14 cellular contexts compared by ENCODE assay signal in the genomic region with DNA sequence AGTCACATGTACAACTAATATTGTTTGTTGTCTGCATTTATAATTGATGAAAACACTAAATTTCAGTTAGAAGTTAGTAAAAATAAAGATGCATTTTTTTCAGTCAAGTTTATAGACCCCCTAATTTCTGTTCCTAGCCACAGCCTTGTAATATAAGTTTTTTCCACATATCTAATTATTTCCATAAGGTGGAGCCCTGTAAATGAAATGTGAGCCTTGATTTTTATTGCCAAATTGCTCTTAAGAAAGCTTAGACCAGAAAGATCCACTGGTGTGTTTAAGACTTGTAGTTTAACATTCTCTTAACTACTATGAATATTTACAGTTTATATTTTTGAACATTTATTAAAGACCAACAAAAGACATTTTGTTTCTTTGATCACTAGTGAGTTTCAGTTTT.
DNase-seq lines count a peak whose midpoint lies in the region; ATAC-seq, FAIRE-seq and TF ChIP-seq lines count a peak whose summit lies in the region.
"Had no signal": no experiment of that assay in that cellular context is flagged by ENCODE, and none has a peak within 500 bp of the region (broad histone marks: within the 10 kb centered on the region; RNA-seq: fewer than 3 reads in every experiment).

No MANE protein-coding gene starts in this region.

- no peaks in the 10 kb centered on the region for H3F3A ChIP-seq in GM23248 (ENCODE audit: insufficient read depth)
- H3F3A ChIP-seq in SK-N-SH (replicated peaks; ENCODE audit: insufficient read depth) = peaks cover 4% of the 10 kb centered on the region

- H3K4me1 ChIP-seq in GM23248 (ENCODE audit: insufficient read depth) (peaks cover 13% of the 10 kb centered on the region), SK-N-SH (ENCODE audit: control insufficient read depth in 1 of 2, insufficient read depth in 2 of 2, low read depth in 1 of 2, low read length in 1 of 2) (peaks cover 6 to 12% of the 10 kb centered on the region in 2 experiments; a peak in 3 of 4 replicates)
- H3K4me1 ChIP-seq: BLaER1 had no signal

- H3K27ac ChIP-seq in GM23248 = no peak overlapping the region
- H3K27ac ChIP-seq in SK-N-SH (ENCODE audit: low read depth in 2 of 2, low read length in 1 of 2) = no peak overlapping the region
- no peak overlapping the region for H3K27ac ChIP-seq in CD4-positive, alpha-beta T cell (ENCODE audit: low read depth, low read length)
- H3K27ac ChIP-seq: BLaER1 had no signal

- H2AFZ ChIP-seq in GM23248 (no peak overlapping the region), SK-N-SH (ENCODE audit: low read depth) (no peak overlapping the region)

- POLR2A ChIA-PET in SK-N-SH (lab: Yijun Ruan, JAX) = no interaction called here
- POLR2A ChIA-PET in CD4-positive, alpha-beta T cell (lab: Charles Lee) = no interaction called here

- H3K9me3 ChIP-seq in GM23248 (ENCODE audit: low read depth) = no peaks in the 10 kb centered on the region
- H3K9me3 ChIP-seq in SK-N-SH = no peaks in the 10 kb centered on the region
- H3K9me3 ChIP-seq in CD4-positive, alpha-beta T cell (ENCODE audit: control insufficient read depth, low read length) = no peaks in the 10 kb centered on the region

- intact Hi-C loops in CD4-positive, alpha-beta T cell (cut with DNase I, micrococcal nuclease) = no loop called here

- H3K27me3 ChIP-seq in GM23248 (replicated peaks; ENCODE audit: insufficient read depth) (no peaks in the 10 kb centered on the region), SK-N-SH (ENCODE audit: insufficient read depth) (no peaks in the 10 kb centered on the region)
- no peaks in the 10 kb centered on the region for H3K27me3 ChIP-seq in CD4-positive, alpha-beta T cell (ENCODE audit: control insufficient read depth, insufficient read depth, low read length)
- H3K27me3 ChIP-seq: BLaER1 had no signal

- in situ Hi-C loops in GM23248 (cut with MboI) = no loop called here

- DNase-seq in GM23248 (peak; percentile 27), LNCaP clone FGC (ENCODE audit: low read depth) (no peak), SK-N-SH (no peak), frontal cortex (ENCODE audit: low spot score in 2 of 2) (no peak), NCI-H187 treated with DMSO at 0.1 percent for 48 hours (lab: John Stamatoyannopoulos, UW) (no peak)
- DNase-seq in CD4-positive, alpha-beta T cell = no peak
- DNase-seq: DMS153, H7, IMR-90, NCI-H526 had no signal

- TF ChIP-seq RAD21 in SK-N-SH (IDR thresholded peaks at IDR 0.05; ENCODE audit: low read length) = no peak

- no peak for TF ChIP-seq EP300 in SK-N-SH (IDR thresholded peaks at IDR 0.05; ENCODE audit: borderline replicate concordance in 1 of 2, low read depth in 1 of 2, low read length in 1 of 2)

- TF ChIP-seq CTCF in LNCaP clone FGC (IDR thresholded peaks at IDR 0.05; ENCODE audit: control insufficient read depth, extremely low read depth, insufficient read depth) = 0 out of 2 replicates have a peak, but pooled peaks have one; percentile 9
- 0 out of 2 replicates have a peak, but pooled peaks have one; percentile 7 for TF ChIP-seq CTCF in SK-N-SH (IDR thresholded peaks at IDR 0.05)
- no peak for TF ChIP-seq CTCF in CD4-positive, alpha-beta T cell (IDR thresholded peaks at IDR 0.05)

- no peak overlapping the region for H3K27ac Mint-ChIP-seq in CD4-positive, alpha-beta T cell
- H3K27ac Mint-ChIP-seq: T-helper 1 cell treated with Interleukin-12 subunit alpha and Interleukin-12 subunit beta and Interleukin-4 antibody, amounts not matched to agents 30 μg/mL and 1 μg/mL, for 36 hours had no signal

- H3K9ac ChIP-seq in GM23248 (no peak overlapping the region), SK-N-SH (no peak overlapping the region)
- H3K9ac ChIP-seq: BLaER1 had no signal

- peaks cover 2% of the 10 kb centered on the region for H3K9me3 Mint-ChIP-seq in CD4-positive, alpha-beta T cell

- H3K36me3 ChIP-seq in GM23248 (ENCODE audit: low read depth) = no peaks in the 10 kb centered on the region
- peaks cover 0 to 4% of the 10 kb centered on the region in 2 experiments for H3K36me3 ChIP-seq in SK-N-SH (replicated peaks in 1 of 2; ENCODE audit: control insufficient read depth in 1 of 2, insufficient read depth in 2 of 2, low read length in 1 of 2)
- H3K36me3 ChIP-seq: BLaER1 had no signal

- peaks cover 8% of the 10 kb centered on the region for H3K36me3 Mint-ChIP-seq in CD4-positive, alpha-beta T cell (ENCODE audit: low read depth)

- H3K9me2 ChIP-seq in GM23248 (ENCODE audit: insufficient read depth) (no peaks in the 10 kb centered on the region), SK-N-SH (no peaks in the 10 kb centered on the region)

- peaks cover 100% of the 10 kb centered on the region for H3K79me2 ChIP-seq in GM23248 (ENCODE audit: insufficient read depth)
- H3K79me2 ChIP-seq in SK-N-SH (ENCODE audit: insufficient read depth) = peaks cover 65% of the 10 kb centered on the region

- H3K4me3 Mint-ChIP-seq in CD4-positive, alpha-beta T cell = no peak overlapping the region
- H3K4me3 Mint-ChIP-seq: T-helper 1 cell treated with Interleukin-12 subunit alpha and Interleukin-12 subunit beta and Interleukin-4 antibody, amounts not matched to agents 30 μg/mL and 1 μg/mL, for 36 hours had no signal

- no peak for ATAC-seq in HG03159 (IDR thresholded peaks at IDR 0.05; ENCODE audit: unreplicated experiment)
- ATAC-seq in CD4-positive, alpha-beta T cell (ENCODE audit: poor library complexity) = no peak
- no peak for ATAC-seq in HG02588 (IDR thresholded peaks at IDR 0.05; ENCODE audit: unreplicated experiment)

- H3K4me3 ChIP-seq in GM23248 (no peak overlapping the region), LNCaP clone FGC (ENCODE audit: low read depth, low read length) (no peak overlapping the region), SK-N-SH (ENCODE audit: low read depth in 2 of 2, low read length in 1 of 2) (no peak overlapping the region)
- H3K4me3 ChIP-seq: BLaER1 had no signal

- H4K20me1 ChIP-seq in GM23248 (ENCODE audit: insufficient read depth) (no peaks in the 10 kb centered on the region), SK-N-SH (ENCODE audit: insufficient read depth) (no peaks in the 10 kb centered on the region)
- H4K20me1 ChIP-seq: BLaER1 had no signal

- FAIRE-seq in frontal cortex (lab: Jason Lieb, UNC) = peak; percentile 49

- CTCF ChIA-PET in SK-N-SH (lab: Yijun Ruan, JAX) = interaction anchor here (1.4 kb wide), 1 partner anchor 289 kb away, joined by 3 read pairs; no protein-coding TSS in a partner anchor
- CTCF ChIA-PET in CD4-positive, alpha-beta T cell (lab: Charles Lee) = no interaction called here

- peaks cover 35% of the 10 kb centered on the region for H3K4me1 Mint-ChIP-seq in CD4-positive, alpha-beta T cell (ENCODE audit: low read depth)

- H3K27me3 Mint-ChIP-seq in CD4-positive, alpha-beta T cell = no peaks in the 10 kb centered on the region

- H3K4me2 ChIP-seq in GM23248 (ENCODE audit: unreplicated experiment) = no peak overlapping the region
- H3K4me2 ChIP-seq in SK-N-SH = no peak overlapping the region
- H3K4me2 ChIP-seq: BLaER1 had no signal

TF ChIP-seq in SK-N-SH, 30 proteins besides CTCF, POLR2A, EP300 and RAD21:
- TF ChIP-seq TEAD4 (IDR thresholded peaks at IDR 0.05; ENCODE audit: borderline replicate concordance, insufficient read depth) (no peak), SMC3 (IDR thresholded peaks at IDR 0.05; ENCODE audit: low read depth, low read length) (no peak), TAF1 (IDR thresholded peaks at IDR 0.05; ENCODE audit: borderline replicate concordance, low read depth, low read length) (no peak), FOXJ3 (CRISPR knock-in tag; IDR thresholded peaks at IDR 0.05) (no peak), ZBTB33 (IDR thresholded peaks at IDR 0.05; ENCODE audit: borderline replicate concordance, low read depth) (no peak), TCF12 (IDR thresholded peaks at IDR 0.05) (0 out of 2 replicates have a peak, but pooled peaks have one; percentile 7)
- TF ChIP-seq, protein P1, sequence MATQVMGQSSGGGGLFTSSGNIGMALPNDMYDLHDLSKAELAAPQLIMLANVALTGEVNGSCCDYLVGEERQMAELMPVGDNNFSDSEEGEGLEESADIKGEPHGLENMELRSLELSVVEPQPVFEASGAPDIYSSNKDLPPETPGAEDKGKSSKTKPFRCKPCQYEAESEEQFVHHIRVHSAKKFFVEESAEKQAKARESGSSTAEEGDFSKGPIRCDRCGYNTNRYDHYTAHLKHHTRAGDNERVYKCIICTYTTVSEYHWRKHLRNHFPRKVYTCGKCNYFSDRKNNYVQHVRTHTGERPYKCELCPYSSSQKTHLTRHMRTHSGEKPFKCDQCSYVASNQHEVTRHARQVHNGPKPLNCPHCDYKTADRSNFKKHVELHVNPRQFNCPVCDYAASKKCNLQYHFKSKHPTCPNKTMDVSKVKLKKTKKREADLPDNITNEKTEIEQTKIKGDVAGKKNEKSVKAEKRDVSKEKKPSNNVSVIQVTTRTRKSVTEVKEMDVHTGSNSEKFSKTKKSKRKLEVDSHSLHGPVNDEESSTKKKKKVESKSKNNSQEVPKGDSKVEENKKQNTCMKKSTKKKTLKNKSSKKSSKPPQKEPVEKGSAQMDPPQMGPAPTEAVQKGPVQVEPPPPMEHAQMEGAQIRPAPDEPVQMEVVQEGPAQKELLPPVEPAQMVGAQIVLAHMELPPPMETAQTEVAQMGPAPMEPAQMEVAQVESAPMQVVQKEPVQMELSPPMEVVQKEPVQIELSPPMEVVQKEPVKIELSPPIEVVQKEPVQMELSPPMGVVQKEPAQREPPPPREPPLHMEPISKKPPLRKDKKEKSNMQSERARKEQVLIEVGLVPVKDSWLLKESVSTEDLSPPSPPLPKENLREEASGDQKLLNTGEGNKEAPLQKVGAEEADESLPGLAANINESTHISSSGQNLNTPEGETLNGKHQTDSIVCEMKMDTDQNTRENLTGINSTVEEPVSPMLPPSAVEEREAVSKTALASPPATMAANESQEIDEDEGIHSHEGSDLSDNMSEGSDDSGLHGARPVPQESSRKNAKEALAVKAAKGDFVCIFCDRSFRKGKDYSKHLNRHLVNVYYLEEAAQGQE (IDR thresholded peaks at IDR 0.05; ENCODE audit: low read depth, low read length) = no peak
